8 cellular contexts compared by ENCODE assay signal in the genomic region with DNA sequence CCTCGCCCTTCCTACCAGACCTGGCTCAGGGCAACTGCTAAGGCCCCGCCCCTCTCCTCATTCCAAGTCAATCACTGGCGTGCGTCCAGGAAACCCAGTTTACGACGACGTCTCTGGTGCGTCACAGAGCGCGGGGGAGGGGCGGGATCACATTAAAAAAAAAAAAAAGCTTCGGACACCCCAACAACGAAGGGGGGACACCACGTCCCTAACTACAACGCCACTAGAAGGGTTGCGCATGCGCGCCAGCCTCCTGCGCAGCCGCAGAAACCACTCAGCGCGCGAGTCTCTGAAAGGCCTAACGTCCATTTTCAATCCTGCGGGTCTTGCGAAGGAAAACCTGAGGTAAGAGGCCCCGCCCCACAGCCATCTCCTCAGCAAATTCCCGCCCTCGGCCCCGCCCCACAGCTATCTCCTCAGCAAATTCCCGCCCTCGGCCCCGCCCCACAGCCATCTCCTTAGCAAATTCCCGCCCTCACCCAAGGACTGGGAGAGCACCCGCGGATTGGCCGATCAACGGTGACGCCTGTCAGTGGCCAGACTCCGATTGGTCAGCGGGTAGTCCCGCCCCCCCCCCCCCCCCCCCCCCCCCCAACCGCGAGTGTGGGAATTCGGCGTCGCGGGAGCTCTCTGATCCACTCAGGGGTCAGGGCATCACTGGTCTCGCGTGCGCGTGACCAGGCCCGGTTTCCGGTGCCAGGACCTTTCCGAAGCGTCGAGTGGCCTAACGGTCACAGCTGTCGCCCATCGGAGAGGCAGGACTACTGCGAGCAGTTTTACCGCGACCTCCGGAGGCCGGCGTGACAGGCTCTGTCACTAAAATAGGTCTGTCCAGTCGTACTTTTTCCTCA. TPM values are rescaled to one million over a fixed set of nuclear protein-coding genes. Genes with fewer than 3 reads are reported as not detected.
DNase-seq lines count a peak whose midpoint lies in the region; ATAC-seq and TF ChIP-seq lines count a peak whose summit lies in the region.

A gene with protein sequence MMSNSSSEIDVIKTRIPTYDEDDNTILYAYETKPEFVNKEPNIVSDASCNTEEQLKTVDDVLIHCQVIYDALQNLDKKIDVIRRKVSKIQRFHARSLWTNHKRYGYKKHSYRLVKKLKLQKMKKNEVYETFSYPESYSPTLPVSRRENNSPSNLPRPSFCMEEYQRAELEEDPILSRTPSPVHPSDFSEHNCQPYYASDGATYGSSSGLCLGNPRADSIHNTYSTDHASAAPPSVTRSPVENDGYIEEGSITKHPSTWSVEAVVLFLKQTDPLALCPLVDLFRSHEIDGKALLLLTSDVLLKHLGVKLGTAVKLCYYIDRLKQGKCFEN (plus strand): TSS at position 638 of the 851 bp plus-strand sequence. CDS start 6,694 bp downstream, outside the sequence.

- 29% methylated on average over 42 of the region's 67 CpGs for WGBS in smooth muscle cell (ENCODE audit: low lambda C conversion rate)

- peak within 1 kb of the TSS; percentile 82 for H3K4me2 ChIP-seq in smooth muscle cell

- ATAC-seq in HG02973 (IDR thresholded peaks at IDR 0.05; ENCODE audit: unreplicated experiment), result peak; percentile 64
- no peak for ATAC-seq in HG03025 (IDR thresholded peaks at IDR 0.05; ENCODE audit: low FRiP score, unreplicated experiment)

- TF ChIP-seq CTCF in GM12864 (IDR thresholded peaks at IDR 0.05; ENCODE audit: low read depth, low read length, missing control alignments) (no peak), smooth muscle cell (IDR thresholded peaks at IDR 0.05; ENCODE audit: borderline replicate concordance, insufficient read depth, poor library complexity, severe bottlenecking) (no peak)

- H3K36me3 ChIP-seq in smooth muscle cell (ENCODE audit: low read depth), result no peaks in the 10 kb centered on the region

- H3K79me2 ChIP-seq in smooth muscle cell (ENCODE audit: low read depth), result peaks cover 5% of the 10 kb centered on the region

- DNase-seq in GM12864 (ENCODE audit: low read depth) (peak; percentile 49), NCI-H2171 (lab: John Stamatoyannopoulos, UW) (peak; percentile 94), cerebellar nuclear complex (lab: John Stamatoyannopoulos, UW) (peak; percentile 70 to 73), iris pigment epithelial cell (ENCODE audit: low read depth) (peak; percentile 96), smooth muscle cell (lab: John Stamatoyannopoulos, UW; ENCODE audit: unreplicated experiment) (peak; percentile 74)
- DNase-seq in activated CD4-positive, alpha-beta T cell treated with anti-CD3 and anti-CD28 coated beads for 1 hour, result peak; percentile 81

- H3K27ac ChIP-seq in smooth muscle cell (ENCODE audit: low read depth), result peak within 1 kb of the TSS; percentile 72

- H2AFZ ChIP-seq in smooth muscle cell (ENCODE audit: low read depth), result peak within 1 kb of the TSS; percentile 68

- H3K27me3 ChIP-seq in smooth muscle cell (ENCODE audit: low read depth), result no peaks in the 10 kb centered on the region

- peak within 1 kb of the TSS; percentile 44 for H3K4me3 ChIP-seq in GM12864 (ENCODE audit: low read depth, low read length)
- H3K4me3 ChIP-seq in smooth muscle cell, result peak within 1 kb of the TSS; percentile 64

- H3F3A ChIP-seq in smooth muscle cell (ENCODE audit: low read depth), result peaks cover 6% of the 10 kb centered on the region

- no peaks in the 10 kb centered on the region for H3K4me1 ChIP-seq in smooth muscle cell (ENCODE audit: low read depth)

- peaks cover 4% of the 10 kb centered on the region for H4K20me1 ChIP-seq in smooth muscle cell (ENCODE audit: low read depth)

- H3K9ac ChIP-seq in smooth muscle cell (ENCODE audit: low read depth), result peak within 1 kb of the TSS; percentile 65

- no peaks in the 10 kb centered on the region for H3K9me3 ChIP-seq in smooth muscle cell (replicated peaks; ENCODE audit: low read depth)

RNA-seq across cellular contexts. Expression of the gene that starts here (rescaled TPM):
- total RNA-seq in smooth muscle cell, result 12.4 and 17.7 TPM in 2 replicates
- 9.8 and 10.8 TPM in 2 replicates for polyA plus RNA-seq in smooth muscle cell
